ENCODE assay signal across 8 cellular contexts in genomic region chr17:31095239-31096105, GRCh38. TPM values are rescaled to one million over a fixed set of nuclear protein-coding genes. Genes with fewer than 3 reads are reported as not detected.
A peak's percentile ranks its signal among the peaks of the same experiment; 100 is the strongest.
DNase-seq lines count a peak whose midpoint lies in the region; ATAC-seq and TF ChIP-seq lines count a peak whose summit lies in the region.

No MANE protein-coding gene starts in this region.

- H3K4me3 ChIP-seq in mesodermal cell (ENCODE audit: extremely low read depth, insufficient read depth, low read length, poor library complexity, severe bottlenecking) (peak overlapping the region; percentile 93), stomach smooth muscle (ENCODE audit: low read length in 2 of 2) (peak overlapping the region; percentile 81 to 98)

- peak overlapping the region; percentile 96 for H3K4me3 Mint-ChIP-seq in HFFc6

- peaks cover 7% of the 10 kb centered on the region for H3K36me3 Mint-ChIP-seq in HFFc6 (ENCODE audit: low read depth)

- TF ChIP-seq CTCF in HFFc6 (IDR thresholded peaks at IDR 0.05): no peak

- DNase-seq in ELF-1 (ENCODE audit: low read depth, low spot score) (peak; percentile 72), HFFc6 (peak; percentile 51), NCI-H510A treated with DMSO at 0.1 percent for 48 hours (lab: John Stamatoyannopoulos, UW) (peak; percentile 67), epithelial cell of prostate (ENCODE audit: low read depth, low spot score) (no peak)
- peak; percentile 33 for DNase-seq in activated CD8-positive, alpha-beta memory T cell treated with anti-CD3 and anti-CD28 coated beads, Interleukin-2, amount 50 U/mL, for 4 hours

- 0% methylated on average over 11 to 22 of the region's 44 CpGs for WGBS in mesodermal cell (ENCODE audit: insufficient coverage in 2 of 2), 2 experiments

- no peaks in the 10 kb centered on the region for H3K9me3 Mint-ChIP-seq in HFFc6

- H3K27ac Mint-ChIP-seq in HFFc6: peak overlapping the region; percentile 94

- ATAC-seq in GM21447 (IDR thresholded peaks at IDR 0.05; ENCODE audit: unreplicated experiment): no peak

- no peaks in the 10 kb centered on the region for H3K27me3 ChIP-seq in stomach smooth muscle (ENCODE audit: control insufficient read depth in 1 of 2, insufficient read depth in 2 of 2, low read length in 2 of 2)

- peak overlapping the region; percentile 79 to 90 for H3K9ac ChIP-seq in stomach smooth muscle (ENCODE audit: low read length in 2 of 2)

- H3K9me3 ChIP-seq in mesodermal cell (ENCODE audit: control insufficient read depth, low read length) (no peaks in the 10 kb centered on the region), stomach smooth muscle (ENCODE audit: control insufficient read depth in 2 of 2, low read length in 2 of 2) (no peaks in the 10 kb centered on the region)

- H3K4me1 Mint-ChIP-seq in HFFc6 (ENCODE audit: low read depth): peaks cover 35% of the 10 kb centered on the region

- H3K4me1 ChIP-seq in mesodermal cell (ENCODE audit: control insufficient read depth, insufficient read depth, low read length, poor library complexity, severe bottlenecking): peaks cover 10% of the 10 kb centered on the region
- H3K4me1 ChIP-seq in stomach smooth muscle (ENCODE audit: control insufficient read depth, insufficient read depth, low read length): peaks cover 13% of the 10 kb centered on the region

- peaks cover 3% of the 10 kb centered on the region; the same call in 1 of the 2 replicates for H3K27me3 Mint-ChIP-seq in HFFc6 (ENCODE audit: insufficient read depth)

- H3K27ac ChIP-seq in epithelial cell of prostate: peak overlapping the region; percentile 88
- H3K27ac ChIP-seq in mesodermal cell (ENCODE audit: low read depth, low read length, severe bottlenecking): peak overlapping the region; percentile 94
- peak overlapping the region; percentile 80 for H3K27ac ChIP-seq in stomach smooth muscle (ENCODE audit: low read length)

- peaks cover 10% of the 10 kb centered on the region for H3K36me3 ChIP-seq in mesodermal cell (ENCODE audit: control insufficient read depth, insufficient read depth, low read length)
- H3K36me3 ChIP-seq in stomach smooth muscle (ENCODE audit: control insufficient read depth in 2 of 2, insufficient read depth in 2 of 2, low read length in 2 of 2): no peaks in the 10 kb centered on the region

RNA-seq across cellular contexts. Expression of gene NF1, which starts 0.7 kb away (rescaled TPM):
- 10 to 100 TPM; 45.0 to 62.6 (median 54.0) TPM for total RNA-seq in HFFc6 (2021; fragmentation: NEBNext Ultra II Directional; extraction: Animal tissue kit (Norgen Biotek cat#: 25700))
- 34.5 TPM for polyA plus RNA-seq in mesodermal cell (2013, experiment 1 of 2)
- polyA plus RNA-seq in mesodermal cell (2013, experiment 2 of 2): 28.0 TPM
